In genomic region chr12:88579941-88580871, GRCh38 we compare ENCODE assay signal across 8 cellular contexts. TPM values are rescaled to one million over a fixed set of nuclear protein-coding genes. Genes with fewer than 3 reads are reported as not detected.
DNase-seq lines count a peak whose midpoint lies in the region; ATAC-seq and TF ChIP-seq lines count a peak whose summit lies in the region.

TSS of gene KITLG (minus strand) at chr12:88580471. CDS start at chr12:88580278, 193 bp downstream.

- H3K27ac ChIP-seq in angular gyrus (ENCODE audit: low read depth, low read length) (peak within 1 kb of the TSS; percentile 40), osteoblast (ENCODE audit: low read depth, low read length) (peak within 1 kb of the TSS; percentile 65)

- peak within 1 kb of the TSS; percentile 90 for H3K4me2 ChIP-seq in osteoblast (ENCODE audit: insufficient read depth, low read length)

- H3K27me3 ChIP-seq in osteoblast (ENCODE audit: insufficient read depth, low read length): no peaks in the 10 kb centered on the region

- ATAC-seq in GM19452 (IDR thresholded peaks at IDR 0.05; ENCODE audit: unreplicated experiment): peak; percentile 76

- intact Hi-C loops in cardiac septum (cut with DNase I): loop anchor here (5.0 kb wide), 1 partner anchor 412 kb away; no protein-coding TSS in a partner anchor

- peak within 1 kb of the TSS; percentile 81 for H3K4me3 ChIP-seq in osteoblast (ENCODE audit: insufficient read depth, low read length)

- no peaks in the 10 kb centered on the region for H3K36me3 ChIP-seq in osteoblast (ENCODE audit: insufficient read depth, low read length)

- peaks cover 49% of the 10 kb centered on the region for H3K79me2 ChIP-seq in osteoblast (ENCODE audit: insufficient read depth, low read length)

- TF ChIP-seq CTCF in osteoblast (IDR thresholded peaks at IDR 0.05; ENCODE audit: extremely low read depth, low read depth, low read length): peak; percentile 39

- H3K4me1 ChIP-seq in osteoblast (ENCODE audit: insufficient read depth, low read length): peaks cover 17% of the 10 kb centered on the region

- H3K9me3 ChIP-seq in osteoblast (ENCODE audit: low read depth, low read length): no peaks in the 10 kb centered on the region

- peak; percentile 78 for DNase-seq in CD1c-positive myeloid dendritic cell (ENCODE audit: extremely low spot score)
- peak; percentile 62 for DNase-seq in HS-27A (ENCODE audit: low read depth)
- DNase-seq in NCI-H82 treated with DMSO at 0.1 percent for 48 hours (lab: John Stamatoyannopoulos, UW; ENCODE audit: unreplicated experiment): peak; percentile 35
- peak; percentile 86 for DNase-seq in cardiac septum (ENCODE audit: low spot score)
- DNase-seq in osteoblast (ENCODE audit: insufficient read length, low spot score, missing footprints): peak; percentile 95
- no peak for DNase-seq in activated effector memory CD4-positive, alpha-beta T cell treated with Interleukin-2 at 50 U/mL for 16 hours

- H4K20me1 ChIP-seq in osteoblast (ENCODE audit: insufficient read depth, low read length): peaks cover 4% of the 10 kb centered on the region

- H2AFZ ChIP-seq in osteoblast (ENCODE audit: low read length): peak within 1 kb of the TSS; percentile 94

RNA-seq across cellular contexts. Expression of gene KITLG, which starts in this region (rescaled TPM):
- total RNA-seq in cardiac septum (9.0 TPM), osteoblast (46.7 and 62.5 TPM in 2 replicates)
